8 cellular contexts compared by ENCODE assay signal in the genomic region with DNA sequence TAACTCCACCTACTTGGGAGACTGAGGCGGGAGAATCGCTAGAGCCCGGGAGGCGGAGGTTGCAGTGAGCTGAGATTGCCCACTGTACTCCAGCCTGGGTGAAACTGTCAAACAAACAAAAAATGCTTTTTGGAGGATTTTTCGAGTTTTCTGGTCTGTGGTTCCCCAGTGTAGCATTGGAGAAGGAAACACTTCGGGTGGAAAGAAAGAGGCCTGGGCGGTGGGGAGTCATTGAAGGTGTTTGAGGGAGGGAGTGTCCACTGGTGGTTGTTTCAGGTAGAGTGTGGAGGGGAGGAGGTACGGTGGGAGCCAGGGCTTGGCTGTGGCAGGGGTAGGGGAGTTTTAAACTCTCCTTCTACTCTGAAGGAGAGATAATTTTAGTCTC. TPM values are rescaled to one million over a fixed set of nuclear protein-coding genes. Genes with fewer than 3 reads are reported as not detected.
DNase-seq lines count a peak whose midpoint lies in the region; ATAC-seq and TF ChIP-seq lines count a peak whose summit lies in the region.

No MANE protein-coding gene starts in this region.

- 42% methylated on average over 7 of the region's 8 CpGs for WGBS in mesodermal cell (ENCODE audit: insufficient coverage in 2 of 2), 2 experiments
- 39% methylated on average over 8 of the region's 8 CpGs for WGBS in urinary bladder

- no peaks in the 10 kb centered on the region for H3K9me3 ChIP-seq in right atrium auricular region
- H3K9me3 ChIP-seq in breast epithelium: no peaks in the 10 kb centered on the region
- H3K9me3 ChIP-seq in mesodermal cell (ENCODE audit: control insufficient read depth, low read length): no peaks in the 10 kb centered on the region

- no peak for ATAC-seq in HG03280 (IDR thresholded peaks at IDR 0.05; ENCODE audit: unreplicated experiment)

- TF ChIP-seq POLR2A in breast epithelium (IDR thresholded peaks at IDR 0.05): no peak

- TF ChIP-seq CTCF in right atrium auricular region (IDR thresholded peaks at IDR 0.05): no peak
- TF ChIP-seq CTCF in breast epithelium (IDR thresholded peaks at IDR 0.05): no peak

- DNase-seq in right atrium auricular region (ENCODE audit: low spot score): no peak
- no peak for DNase-seq in cardiac septum (ENCODE audit: low spot score)
- DNase-seq in breast epithelium (ENCODE audit: low spot score in 2 of 2): no peak
- DNase-seq in CD1c-positive myeloid dendritic cell (ENCODE audit: extremely low spot score): no peak
- no peak for DNase-seq in NCI-H345 (lab: John Stamatoyannopoulos, UW)

- peaks cover 0 to 37% of the 10 kb centered on the region in 2 donors for H3K4me1 ChIP-seq in right atrium auricular region
- peaks cover 15 to 16% of the 10 kb centered on the region in 2 donors for H3K4me1 ChIP-seq in breast epithelium
- H3K4me1 ChIP-seq in mesodermal cell (ENCODE audit: control insufficient read depth, insufficient read depth, low read length, poor library complexity, severe bottlenecking): peaks cover 23% of the 10 kb centered on the region
- peaks cover 5% of the 10 kb centered on the region for H3K4me1 ChIP-seq in urinary bladder (ENCODE audit: insufficient read depth)

- H3K4me3 ChIP-seq in right atrium auricular region (peak overlapping the region; percentile 90 to 92), breast epithelium (peak overlapping the region; percentile 92 to 99 (median 98)), mesodermal cell (ENCODE audit: extremely low read depth, insufficient read depth, low read length, poor library complexity, severe bottlenecking) (peak overlapping the region; percentile 79), urinary bladder (ENCODE audit: low read depth, low read length) (peak overlapping the region; percentile 98)

- H3K27me3 ChIP-seq in right atrium auricular region: no peaks in the 10 kb centered on the region
- no peaks in the 10 kb centered on the region for H3K27me3 ChIP-seq in breast epithelium

- intact Hi-C loops in cardiac septum (cut with DNase I): loop anchor here (2.0 to 5.0 kb wide), 2 partner anchors 115 to 160 kb away; partner anchors contain the start of genes EIF4A3 and GAA
- intact Hi-C loops in breast epithelium (cut with DNase I; ENCODE audit: low total_unique reads): no loop called here

- H3K27ac ChIP-seq in right atrium auricular region (peak overlapping the region; percentile 92 to 97), breast epithelium (peak overlapping the region; percentile 95 to 99), mesodermal cell (ENCODE audit: low read depth, low read length, severe bottlenecking) (peak overlapping the region; percentile 88), urinary bladder (ENCODE audit: low read depth) (no peak overlapping the region)

- peaks cover 6% of the 10 kb centered on the region for H3K36me3 ChIP-seq in right atrium auricular region
- no peaks in the 10 kb centered on the region for H3K36me3 ChIP-seq in breast epithelium
- peaks cover 27% of the 10 kb centered on the region for H3K36me3 ChIP-seq in mesodermal cell (ENCODE audit: control insufficient read depth, insufficient read depth, low read length)
- no peaks in the 10 kb centered on the region for H3K36me3 ChIP-seq in urinary bladder (ENCODE audit: insufficient read depth)

RNA-seq across cellular contexts. Expression of gene RNF213, which starts 1.2 kb away (rescaled TPM):
- total RNA-seq in right atrium auricular region: 10 to 100 TPM; 27.3 to 36.8 TPM
- total RNA-seq in cardiac septum: 46.4 TPM
- 100 to 1,000 TPM in 2 of 3 donors, 10 to 100 TPM in 1; 96.0 to 111 (median 101) TPM for total RNA-seq in breast epithelium
- 44.4 TPM for polyA plus RNA-seq in mesodermal cell (2013, experiment 1 of 2)
- 29.7 TPM for polyA plus RNA-seq in mesodermal cell (2013, experiment 2 of 2)
- 81.5 TPM for total RNA-seq in urinary bladder
- polyA plus RNA-seq in urinary bladder: 37.2 TPM

RNA-seq across cellular contexts. Expression of gene SLC26A11, which starts 41.7 kb away (rescaled TPM):
- total RNA-seq in right atrium auricular region (1 to 10 TPM; 2.2 to 9.0 TPM), cardiac septum (8.3 TPM), breast epithelium (10 to 100 TPM; 12.0 to 20.6 (median 19.0) TPM), urinary bladder (9.2 TPM)
- 20.4 TPM for polyA plus RNA-seq in mesodermal cell (2013, experiment 1 of 2)
- polyA plus RNA-seq in mesodermal cell (2013, experiment 2 of 2): 15.6 TPM
- 14.2 TPM for polyA plus RNA-seq in urinary bladder

RNA-seq across cellular contexts. Expression of gene SGSH, which starts 41.8 kb away (rescaled TPM):
- total RNA-seq in right atrium auricular region (10 to 100 TPM; 10.6 to 13.7 TPM), cardiac septum (21.4 TPM), breast epithelium (10 to 100 TPM; 28.3 to 38.1 (median 32.1) TPM), urinary bladder (8.4 TPM)
- polyA plus RNA-seq in mesodermal cell (2013, experiment 1 of 2): 30.4 TPM
- 19.2 TPM for polyA plus RNA-seq in mesodermal cell (2013, experiment 2 of 2)
- polyA plus RNA-seq in urinary bladder: 30.6 TPM
